Comparison of ENCODE assay signal across 22 cellular contexts in genomic region chr4:63582997-63583396, GRCh38.
DNase-seq lines count a peak whose midpoint lies in the region; ATAC-seq and TF ChIP-seq lines count a peak whose summit lies in the region.
"Had no signal": no experiment of that assay in that cellular context is flagged by ENCODE, and none has a peak within 500 bp of the region (broad histone marks: within the 10 kb centered on the region; RNA-seq: fewer than 3 reads in every experiment).

No MANE protein-coding gene starts in this region.

- H3K27me3 ChIP-seq in SK-N-SH (ENCODE audit: insufficient read depth) (no peaks in the 10 kb centered on the region), smooth muscle cell (ENCODE audit: low read depth) (no peaks in the 10 kb centered on the region)
- H3K27me3 ChIP-seq: BLaER1 had no signal

- H3K4me2 ChIP-seq in SK-N-SH = no peak overlapping the region
- H3K4me2 ChIP-seq in smooth muscle cell = no peak overlapping the region
- H3K4me2 ChIP-seq: A549, BLaER1 had no signal

- no peak for TF ChIP-seq RAD21 in SK-N-SH (IDR thresholded peaks at IDR 0.05; ENCODE audit: low read length)

- H3K36me3 ChIP-seq in SK-N-SH (replicated peaks in 1 of 2; ENCODE audit: control insufficient read depth in 1 of 2, insufficient read depth in 2 of 2, low read length in 1 of 2) (no peaks in the 10 kb centered on the region), smooth muscle cell (ENCODE audit: low read depth) (no peaks in the 10 kb centered on the region)
- H3K36me3 ChIP-seq: BLaER1 had no signal

- no peak for ATAC-seq in SK-N-SH treated with all-trans-retinoic acid at 6 μM for 48 hours
- ATAC-seq in GM21423 (IDR thresholded peaks at IDR 0.05; ENCODE audit: unreplicated experiment) = no peak
- ATAC-seq: A549; CD8-positive, alpha-beta T cell had no signal

- no peaks in the 10 kb centered on the region for H3K79me2 ChIP-seq in SK-N-SH (ENCODE audit: insufficient read depth)
- no peaks in the 10 kb centered on the region for H3K79me2 ChIP-seq in smooth muscle cell (ENCODE audit: low read depth)

- H4K20me1 ChIP-seq in SK-N-SH (ENCODE audit: insufficient read depth) (no peaks in the 10 kb centered on the region), smooth muscle cell (ENCODE audit: low read depth) (no peaks in the 10 kb centered on the region)
- H4K20me1 ChIP-seq: BLaER1 had no signal

- POLR2A ChIA-PET in SK-N-SH (lab: Yijun Ruan, JAX) = no interaction called here

- no peaks in the 10 kb centered on the region; a peak in 1 of 4 replicates for H3K4me1 ChIP-seq in SK-N-SH (ENCODE audit: control insufficient read depth in 1 of 2, insufficient read depth in 2 of 2, low read depth in 1 of 2, low read length in 1 of 2)
- no peaks in the 10 kb centered on the region for H3K4me1 ChIP-seq in smooth muscle cell (ENCODE audit: low read depth)
- H3K4me1 ChIP-seq: A549 had no signal

- no peaks in the 10 kb centered on the region for H3K9me3 ChIP-seq in SK-N-SH
- no peaks in the 10 kb centered on the region for H3K9me3 ChIP-seq in smooth muscle cell (replicated peaks; ENCODE audit: low read depth)
- H3K9me3 ChIP-seq: A549 had no signal

- H2AFZ ChIP-seq in SK-N-SH (ENCODE audit: low read depth) = no peak overlapping the region
- H2AFZ ChIP-seq in smooth muscle cell (ENCODE audit: low read depth) = no peak overlapping the region
- H2AFZ ChIP-seq: GM23248 had no signal

- DNase-seq in SK-N-SH = peak; percentile 32
- peak; percentile 17 to 70 for DNase-seq in NCI-H446 (lab: John Stamatoyannopoulos, UW)
- DNase-seq in kidney glomerular epithelial cell (lab: John Stamatoyannopoulos, UW) = peak; percentile 19
- no peak for DNase-seq in smooth muscle cell (lab: John Stamatoyannopoulos, UW; ENCODE audit: unreplicated experiment)
- DNase-seq in activated T-cell treated with anti-CD3 and anti-CD28 coated beads, Interleukin-2, amount 50 U/mL, for 1 hour = no peak
- DNase-seq in SW 1271 (lab: John Stamatoyannopoulos, UW) = no peak
- DNase-seq: 8988T; ACHN; AML-193; CD4-positive, CD25-positive, alpha-beta regulatory T cell; CD8-positive, alpha-beta T cell; DMS53; DMS79 treated with DMSO at 0.1 percent for 48 hours; GF-D8; GM23248; H7; HCEC 1CT had no signal

- H3K4me3 ChIP-seq in SK-N-SH (ENCODE audit: low read depth in 2 of 2, low read length in 1 of 2) = no peak overlapping the region
- no peak overlapping the region for H3K4me3 ChIP-seq in smooth muscle cell
- H3K4me3 ChIP-seq: A549, BLaER1, GM23248 had no signal

- H3F3A ChIP-seq in SK-N-SH (replicated peaks; ENCODE audit: insufficient read depth) (no peaks in the 10 kb centered on the region), smooth muscle cell (ENCODE audit: low read depth) (no peaks in the 10 kb centered on the region)

- peak in 1 of 2 experiments; percentile 60; a peak in 1 of 4 replicates for TF ChIP-seq EP300 in SK-N-SH (IDR thresholded peaks at IDR 0.05; ENCODE audit: borderline replicate concordance in 1 of 2, low read depth in 1 of 2, low read length in 1 of 2)

- H3K9me2 ChIP-seq in SK-N-SH = no peaks in the 10 kb centered on the region

- H3K9ac ChIP-seq in SK-N-SH (no peak overlapping the region), smooth muscle cell (ENCODE audit: low read depth) (no peak overlapping the region)
- H3K9ac ChIP-seq: BLaER1, GM23248 had no signal

- H3K27ac ChIP-seq in SK-N-SH (ENCODE audit: low read depth in 2 of 2, low read length in 1 of 2) (no peak overlapping the region), smooth muscle cell (ENCODE audit: low read depth) (peak overlapping the region; percentile 40)
- H3K27ac ChIP-seq: A549, BLaER1, C4-2B, GM23248 had no signal

- TF ChIP-seq CTCF in SK-N-SH (IDR thresholded peaks at IDR 0.05) (no peak), smooth muscle cell (IDR thresholded peaks at IDR 0.05; ENCODE audit: borderline replicate concordance, insufficient read depth, poor library complexity, severe bottlenecking) (no peak)

- CTCF ChIA-PET in SK-N-SH (lab: Yijun Ruan, JAX) = no interaction called here

TF ChIP-seq in SK-N-SH, 30 proteins besides CTCF, POLR2A, EP300 and RAD21 (continues in another document):
- TF ChIP-seq REST (IDR thresholded peaks at IDR 0.05; ENCODE audit: low read depth, low read length) = no peak
- TF ChIP-seq GABPA (IDR thresholded peaks at IDR 0.05; ENCODE audit: low read depth) = no peak
- TF ChIP-seq MAX (IDR thresholded peaks at IDR 0.05; ENCODE audit: low read depth) = no peak
- TF ChIP-seq USF2 (IDR thresholded peaks at IDR 0.05; ENCODE audit: borderline replicate concordance, low read depth, low read length) = no peak
- TF ChIP-seq GATA2 (CRISPR knock-in tag; IDR thresholded peaks at IDR 0.05) = peak; percentile 78

TF ChIP-seq in SK-N-SH treated with all-trans-retinoic acid at 6 μM for 48 hours, 23 proteins besides CTCF, POLR2A, EP300 and RAD21 (continues in another document):
- TF ChIP-seq SNAI2 (CRISPR knock-in tag; IDR thresholded peaks at IDR 0.05) (no peak), ZFP30 (CRISPR knock-in tag; IDR thresholded peaks at IDR 0.05) (no peak), ISL1 (CRISPR knock-in tag; IDR thresholded peaks at IDR 0.05) (no peak), ZNF565 (CRISPR knock-in tag; conservative IDR thresholded peaks at IDR 0.05; ENCODE audit: low read depth) (no peak), TOX (CRISPR knock-in tag; IDR thresholded peaks at IDR 0.05; ENCODE audit: borderline replicate concordance) (no peak), GLIS3 (CRISPR knock-in tag; IDR thresholded peaks at IDR 0.05) (no peak), OSR1 (CRISPR knock-in tag; IDR thresholded peaks at IDR 0.05) (no peak), ZFP3 (CRISPR knock-in tag; IDR thresholded peaks at IDR 0.05) (no peak), TSHZ2 (CRISPR knock-in tag; IDR thresholded peaks at IDR 0.05) (no peak), ZNF70 (CRISPR knock-in tag; IDR thresholded peaks at IDR 0.05) (no peak), CSRNP3 (CRISPR knock-in tag; IDR thresholded peaks at IDR 0.05) (no peak), ZC3H10 (CRISPR knock-in tag; IDR thresholded peaks at IDR 0.05) (no peak), TCF4 (CRISPR knock-in tag; IDR thresholded peaks at IDR 0.05; ENCODE audit: borderline replicate concordance) (no peak), ARNTL (CRISPR knock-in tag; IDR thresholded peaks at IDR 0.05; ENCODE audit: borderline replicate concordance, low read depth) (no peak), CSDC2 (CRISPR knock-in tag; IDR thresholded peaks at IDR 0.05) (no peak), POU6F1 (CRISPR knock-in tag; IDR thresholded peaks at IDR 0.05; ENCODE audit: borderline replicate concordance, low read depth) (no peak), ZNF8 (CRISPR knock-in tag; IDR thresholded peaks at IDR 0.05) (no peak)

Comparison
In these comparisons a context has a peak if more than half of its experiments do, and no peak if none do; other contexts are left out.
1. DNase-seq: peak in SK-N-SH (single experiment), NCI-H446 (2 of 2) and kidney glomerular epithelial cell (single experiment); none in smooth muscle cell (single experiment), activated T-cell treated with anti-CD3 and anti-CD28 coated beads, Interleukin-2, amount 50 U/mL, for 1 hour (single experiment) and SW 1271 (0 of 2).